ENCODE assay signal across 1 cellular context in the genomic region with DNA sequence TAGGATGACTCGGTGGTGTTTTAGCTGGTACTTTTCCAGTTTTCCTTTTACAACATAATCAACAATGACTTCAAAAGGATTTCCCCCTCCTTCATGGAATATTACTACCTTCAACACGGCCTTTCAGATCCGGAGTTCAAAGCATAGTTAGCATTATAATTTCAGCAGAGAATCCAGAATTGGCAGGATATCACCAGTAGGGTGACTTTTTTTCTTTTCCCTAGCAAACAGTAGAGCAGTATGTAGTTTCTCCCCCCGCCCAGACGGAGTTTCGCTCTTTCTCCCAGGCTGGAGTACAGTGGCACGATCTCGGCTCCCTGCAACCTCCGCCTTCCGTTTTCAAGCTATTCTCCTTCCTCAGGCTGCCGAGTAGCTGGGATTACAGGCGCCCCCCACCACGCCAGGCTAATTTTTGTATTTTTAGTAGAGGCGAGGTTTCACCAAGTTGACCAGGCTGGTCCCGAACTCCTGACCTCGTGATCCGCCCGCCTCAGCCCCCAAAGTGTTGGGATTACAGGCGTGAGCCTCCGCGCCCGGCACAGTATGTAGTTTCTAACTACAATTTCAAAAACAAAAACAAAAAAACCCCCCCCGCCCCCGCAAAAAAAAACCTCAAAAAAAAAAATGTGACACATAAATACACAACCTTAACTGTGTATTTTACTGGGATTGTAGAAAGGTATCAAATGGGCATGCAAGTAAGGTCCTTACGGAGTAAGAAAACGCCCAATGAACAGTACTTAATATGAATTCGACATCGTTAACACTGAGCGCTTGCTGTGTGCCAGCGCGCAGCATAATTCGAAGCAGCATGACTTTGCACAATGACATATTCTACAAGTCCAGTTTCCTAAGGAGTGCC.
A peak's percentile ranks its signal among the peaks of the same experiment; 100 is the strongest.
TF ChIP-seq lines count a peak whose summit lies in the region.

No MANE protein-coding gene starts in this region.

TF ChIP-seq in HepG2, 621 proteins besides CTCF, POLR2A, EP300 and RAD21 (continued from another document and continues in another):
- TF ChIP-seq, protein P1, sequence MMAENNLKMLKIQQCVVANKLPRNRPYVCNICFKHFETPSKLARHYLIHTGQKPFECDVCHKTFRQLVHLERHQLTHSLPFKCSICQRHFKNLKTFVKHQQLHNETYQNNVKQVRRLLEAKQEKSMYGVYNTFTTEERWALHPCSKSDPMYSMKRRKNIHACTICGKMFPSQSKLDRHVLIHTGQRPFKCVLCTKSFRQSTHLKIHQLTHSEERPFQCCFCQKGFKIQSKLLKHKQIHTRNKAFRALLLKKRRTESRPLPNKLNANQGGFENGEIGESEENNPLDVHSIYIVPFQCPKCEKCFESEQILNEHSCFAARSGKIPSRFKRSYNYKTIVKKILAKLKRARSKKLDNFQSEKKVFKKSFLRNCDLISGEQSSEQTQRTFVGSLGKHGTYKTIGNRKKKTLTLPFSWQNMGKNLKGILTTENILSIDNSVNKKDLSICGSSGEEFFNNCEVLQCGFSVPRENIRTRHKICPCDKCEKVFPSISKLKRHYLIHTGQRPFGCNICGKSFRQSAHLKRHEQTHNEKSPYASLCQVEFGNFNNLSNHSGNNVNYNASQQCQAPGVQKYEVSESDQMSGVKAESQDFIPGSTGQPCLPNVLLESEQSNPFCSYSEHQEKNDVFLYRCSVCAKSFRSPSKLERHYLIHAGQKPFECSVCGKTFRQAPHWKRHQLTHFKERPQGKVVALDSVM (CRISPR knock-in tag; IDR thresholded peaks at IDR 0.05), result peak; percentile 17; the same call in 1 of the 2 replicates
- TF ChIP-seq, protein P2, sequence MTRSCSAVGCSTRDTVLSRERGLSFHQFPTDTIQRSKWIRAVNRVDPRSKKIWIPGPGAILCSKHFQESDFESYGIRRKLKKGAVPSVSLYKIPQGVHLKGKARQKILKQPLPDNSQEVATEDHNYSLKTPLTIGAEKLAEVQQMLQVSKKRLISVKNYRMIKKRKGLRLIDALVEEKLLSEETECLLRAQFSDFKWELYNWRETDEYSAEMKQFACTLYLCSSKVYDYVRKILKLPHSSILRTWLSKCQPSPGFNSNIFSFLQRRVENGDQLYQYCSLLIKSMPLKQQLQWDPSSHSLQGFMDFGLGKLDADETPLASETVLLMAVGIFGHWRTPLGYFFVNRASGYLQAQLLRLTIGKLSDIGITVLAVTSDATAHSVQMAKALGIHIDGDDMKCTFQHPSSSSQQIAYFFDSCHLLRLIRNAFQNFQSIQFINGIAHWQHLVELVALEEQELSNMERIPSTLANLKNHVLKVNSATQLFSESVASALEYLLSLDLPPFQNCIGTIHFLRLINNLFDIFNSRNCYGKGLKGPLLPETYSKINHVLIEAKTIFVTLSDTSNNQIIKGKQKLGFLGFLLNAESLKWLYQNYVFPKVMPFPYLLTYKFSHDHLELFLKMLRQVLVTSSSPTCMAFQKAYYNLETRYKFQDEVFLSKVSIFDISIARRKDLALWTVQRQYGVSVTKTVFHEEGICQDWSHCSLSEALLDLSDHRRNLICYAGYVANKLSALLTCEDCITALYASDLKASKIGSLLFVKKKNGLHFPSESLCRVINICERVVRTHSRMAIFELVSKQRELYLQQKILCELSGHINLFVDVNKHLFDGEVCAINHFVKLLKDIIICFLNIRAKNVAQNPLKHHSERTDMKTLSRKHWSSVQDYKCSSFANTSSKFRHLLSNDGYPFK (CRISPR knock-in tag; IDR thresholded peaks at IDR 0.05; ENCODE audit: borderline replicate concordance), result no peak
- no peak for TF ChIP-seq ZSCAN21 (CRISPR knock-in tag; IDR thresholded peaks at IDR 0.05; ENCODE audit: borderline replicate concordance)
- peak; percentile 78 for TF ChIP-seq ELF3 (CRISPR knock-in tag; IDR thresholded peaks at IDR 0.05)
- no peak for TF ChIP-seq ZNF430 (CRISPR knock-in tag; IDR thresholded peaks at IDR 0.05)
- no peak for TF ChIP-seq NCOA1 (CRISPR knock-in tag; IDR thresholded peaks at IDR 0.05)
- no peak for TF ChIP-seq U2AF2 (IDR thresholded peaks at IDR 0.05; ENCODE audit: low read depth, low read length)
- no peak for TF ChIP-seq ZNF749 (CRISPR knock-in tag; IDR thresholded peaks at IDR 0.05; ENCODE audit: borderline replicate concordance)
- 0 out of 2 replicates have a peak, but pooled peaks have one; percentile 53 for TF ChIP-seq ZNF343 (CRISPR knock-in tag; IDR thresholded peaks at IDR 0.05)
- no peak for TF ChIP-seq IKZF1 (IDR thresholded peaks at IDR 0.05)
- no peak for TF ChIP-seq ZNF337 (CRISPR knock-in tag; IDR thresholded peaks at IDR 0.05; ENCODE audit: borderline replicate concordance, low read depth)
- TF ChIP-seq, protein P3, sequence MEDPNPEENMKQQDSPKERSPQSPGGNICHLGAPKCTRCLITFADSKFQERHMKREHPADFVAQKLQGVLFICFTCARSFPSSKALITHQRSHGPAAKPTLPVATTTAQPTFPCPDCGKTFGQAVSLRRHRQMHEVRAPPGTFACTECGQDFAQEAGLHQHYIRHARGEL (CRISPR knock-in tag; IDR thresholded peaks at IDR 0.05), result no peak
- TF ChIP-seq BHLHE40 (IDR thresholded peaks at IDR 0.05; ENCODE audit: low read length), result 0 out of 2 replicates have a peak, but pooled peaks have one; percentile 40
- TF ChIP-seq ZNF703 (CRISPR knock-in tag; IDR thresholded peaks at IDR 0.05; ENCODE audit: borderline replicate concordance), result no peak
- no peak for TF ChIP-seq HIVEP1 (CRISPR knock-in tag; IDR thresholded peaks at IDR 0.05)
- TF ChIP-seq, protein P4, sequence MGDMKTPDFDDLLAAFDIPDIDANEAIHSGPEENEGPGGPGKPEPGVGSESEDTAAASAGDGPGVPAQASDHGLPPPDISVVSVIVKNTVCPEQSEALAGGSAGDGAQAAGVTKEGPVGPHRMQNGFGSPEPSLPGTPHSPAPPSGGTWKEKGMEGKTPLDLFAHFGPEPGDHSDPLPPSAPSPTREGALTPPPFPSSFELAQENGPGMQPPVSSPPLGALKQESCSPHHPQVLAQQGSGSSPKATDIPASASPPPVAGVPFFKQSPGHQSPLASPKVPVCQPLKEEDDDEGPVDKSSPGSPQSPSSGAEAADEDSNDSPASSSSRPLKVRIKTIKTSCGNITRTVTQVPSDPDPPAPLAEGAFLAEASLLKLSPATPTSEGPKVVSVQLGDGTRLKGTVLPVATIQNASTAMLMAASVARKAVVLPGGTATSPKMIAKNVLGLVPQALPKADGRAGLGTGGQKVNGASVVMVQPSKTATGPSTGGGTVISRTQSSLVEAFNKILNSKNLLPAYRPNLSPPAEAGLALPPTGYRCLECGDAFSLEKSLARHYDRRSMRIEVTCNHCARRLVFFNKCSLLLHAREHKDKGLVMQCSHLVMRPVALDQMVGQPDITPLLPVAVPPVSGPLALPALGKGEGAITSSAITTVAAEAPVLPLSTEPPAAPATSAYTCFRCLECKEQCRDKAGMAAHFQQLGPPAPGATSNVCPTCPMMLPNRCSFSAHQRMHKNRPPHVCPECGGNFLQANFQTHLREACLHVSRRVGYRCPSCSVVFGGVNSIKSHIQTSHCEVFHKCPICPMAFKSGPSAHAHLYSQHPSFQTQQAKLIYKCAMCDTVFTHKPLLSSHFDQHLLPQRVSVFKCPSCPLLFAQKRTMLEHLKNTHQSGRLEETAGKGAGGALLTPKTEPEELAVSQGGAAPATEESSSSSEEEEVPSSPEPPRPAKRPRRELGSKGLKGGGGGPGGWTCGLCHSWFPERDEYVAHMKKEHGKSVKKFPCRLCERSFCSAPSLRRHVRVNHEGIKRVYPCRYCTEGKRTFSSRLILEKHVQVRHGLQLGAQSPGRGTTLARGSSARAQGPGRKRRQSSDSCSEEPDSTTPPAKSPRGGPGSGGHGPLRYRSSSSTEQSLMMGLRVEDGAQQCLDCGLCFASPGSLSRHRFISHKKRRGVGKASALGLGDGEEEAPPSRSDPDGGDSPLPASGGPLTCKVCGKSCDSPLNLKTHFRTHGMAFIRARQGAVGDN (CRISPR knock-in tag; IDR thresholded peaks at IDR 0.05), result no peak
- no peak for TF ChIP-seq ZFP1 (CRISPR knock-in tag; IDR thresholded peaks at IDR 0.05)
- no peak for TF ChIP-seq CBX1 (IDR thresholded peaks at IDR 0.05; ENCODE audit: low read depth)
- TF ChIP-seq, protein P5, sequence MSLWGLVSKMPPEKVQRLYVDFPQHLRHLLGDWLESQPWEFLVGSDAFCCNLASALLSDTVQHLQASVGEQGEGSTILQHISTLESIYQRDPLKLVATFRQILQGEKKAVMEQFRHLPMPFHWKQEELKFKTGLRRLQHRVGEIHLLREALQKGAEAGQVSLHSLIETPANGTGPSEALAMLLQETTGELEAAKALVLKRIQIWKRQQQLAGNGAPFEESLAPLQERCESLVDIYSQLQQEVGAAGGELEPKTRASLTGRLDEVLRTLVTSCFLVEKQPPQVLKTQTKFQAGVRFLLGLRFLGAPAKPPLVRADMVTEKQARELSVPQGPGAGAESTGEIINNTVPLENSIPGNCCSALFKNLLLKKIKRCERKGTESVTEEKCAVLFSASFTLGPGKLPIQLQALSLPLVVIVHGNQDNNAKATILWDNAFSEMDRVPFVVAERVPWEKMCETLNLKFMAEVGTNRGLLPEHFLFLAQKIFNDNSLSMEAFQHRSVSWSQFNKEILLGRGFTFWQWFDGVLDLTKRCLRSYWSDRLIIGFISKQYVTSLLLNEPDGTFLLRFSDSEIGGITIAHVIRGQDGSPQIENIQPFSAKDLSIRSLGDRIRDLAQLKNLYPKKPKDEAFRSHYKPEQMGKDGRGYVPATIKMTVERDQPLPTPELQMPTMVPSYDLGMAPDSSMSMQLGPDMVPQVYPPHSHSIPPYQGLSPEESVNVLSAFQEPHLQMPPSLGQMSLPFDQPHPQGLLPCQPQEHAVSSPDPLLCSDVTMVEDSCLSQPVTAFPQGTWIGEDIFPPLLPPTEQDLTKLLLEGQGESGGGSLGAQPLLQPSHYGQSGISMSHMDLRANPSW (CRISPR knock-in tag; IDR thresholded peaks at IDR 0.05; ENCODE audit: borderline replicate concordance), result no peak
- TF ChIP-seq ZNF350 (CRISPR knock-in tag; IDR thresholded peaks at IDR 0.05; ENCODE audit: borderline replicate concordance, low read depth), result peak; percentile 6; the same call in 1 of the 2 replicates
- TF ChIP-seq ZNF44 (CRISPR knock-in tag; IDR thresholded peaks at IDR 0.05), result no peak
- TF ChIP-seq, protein P6, sequence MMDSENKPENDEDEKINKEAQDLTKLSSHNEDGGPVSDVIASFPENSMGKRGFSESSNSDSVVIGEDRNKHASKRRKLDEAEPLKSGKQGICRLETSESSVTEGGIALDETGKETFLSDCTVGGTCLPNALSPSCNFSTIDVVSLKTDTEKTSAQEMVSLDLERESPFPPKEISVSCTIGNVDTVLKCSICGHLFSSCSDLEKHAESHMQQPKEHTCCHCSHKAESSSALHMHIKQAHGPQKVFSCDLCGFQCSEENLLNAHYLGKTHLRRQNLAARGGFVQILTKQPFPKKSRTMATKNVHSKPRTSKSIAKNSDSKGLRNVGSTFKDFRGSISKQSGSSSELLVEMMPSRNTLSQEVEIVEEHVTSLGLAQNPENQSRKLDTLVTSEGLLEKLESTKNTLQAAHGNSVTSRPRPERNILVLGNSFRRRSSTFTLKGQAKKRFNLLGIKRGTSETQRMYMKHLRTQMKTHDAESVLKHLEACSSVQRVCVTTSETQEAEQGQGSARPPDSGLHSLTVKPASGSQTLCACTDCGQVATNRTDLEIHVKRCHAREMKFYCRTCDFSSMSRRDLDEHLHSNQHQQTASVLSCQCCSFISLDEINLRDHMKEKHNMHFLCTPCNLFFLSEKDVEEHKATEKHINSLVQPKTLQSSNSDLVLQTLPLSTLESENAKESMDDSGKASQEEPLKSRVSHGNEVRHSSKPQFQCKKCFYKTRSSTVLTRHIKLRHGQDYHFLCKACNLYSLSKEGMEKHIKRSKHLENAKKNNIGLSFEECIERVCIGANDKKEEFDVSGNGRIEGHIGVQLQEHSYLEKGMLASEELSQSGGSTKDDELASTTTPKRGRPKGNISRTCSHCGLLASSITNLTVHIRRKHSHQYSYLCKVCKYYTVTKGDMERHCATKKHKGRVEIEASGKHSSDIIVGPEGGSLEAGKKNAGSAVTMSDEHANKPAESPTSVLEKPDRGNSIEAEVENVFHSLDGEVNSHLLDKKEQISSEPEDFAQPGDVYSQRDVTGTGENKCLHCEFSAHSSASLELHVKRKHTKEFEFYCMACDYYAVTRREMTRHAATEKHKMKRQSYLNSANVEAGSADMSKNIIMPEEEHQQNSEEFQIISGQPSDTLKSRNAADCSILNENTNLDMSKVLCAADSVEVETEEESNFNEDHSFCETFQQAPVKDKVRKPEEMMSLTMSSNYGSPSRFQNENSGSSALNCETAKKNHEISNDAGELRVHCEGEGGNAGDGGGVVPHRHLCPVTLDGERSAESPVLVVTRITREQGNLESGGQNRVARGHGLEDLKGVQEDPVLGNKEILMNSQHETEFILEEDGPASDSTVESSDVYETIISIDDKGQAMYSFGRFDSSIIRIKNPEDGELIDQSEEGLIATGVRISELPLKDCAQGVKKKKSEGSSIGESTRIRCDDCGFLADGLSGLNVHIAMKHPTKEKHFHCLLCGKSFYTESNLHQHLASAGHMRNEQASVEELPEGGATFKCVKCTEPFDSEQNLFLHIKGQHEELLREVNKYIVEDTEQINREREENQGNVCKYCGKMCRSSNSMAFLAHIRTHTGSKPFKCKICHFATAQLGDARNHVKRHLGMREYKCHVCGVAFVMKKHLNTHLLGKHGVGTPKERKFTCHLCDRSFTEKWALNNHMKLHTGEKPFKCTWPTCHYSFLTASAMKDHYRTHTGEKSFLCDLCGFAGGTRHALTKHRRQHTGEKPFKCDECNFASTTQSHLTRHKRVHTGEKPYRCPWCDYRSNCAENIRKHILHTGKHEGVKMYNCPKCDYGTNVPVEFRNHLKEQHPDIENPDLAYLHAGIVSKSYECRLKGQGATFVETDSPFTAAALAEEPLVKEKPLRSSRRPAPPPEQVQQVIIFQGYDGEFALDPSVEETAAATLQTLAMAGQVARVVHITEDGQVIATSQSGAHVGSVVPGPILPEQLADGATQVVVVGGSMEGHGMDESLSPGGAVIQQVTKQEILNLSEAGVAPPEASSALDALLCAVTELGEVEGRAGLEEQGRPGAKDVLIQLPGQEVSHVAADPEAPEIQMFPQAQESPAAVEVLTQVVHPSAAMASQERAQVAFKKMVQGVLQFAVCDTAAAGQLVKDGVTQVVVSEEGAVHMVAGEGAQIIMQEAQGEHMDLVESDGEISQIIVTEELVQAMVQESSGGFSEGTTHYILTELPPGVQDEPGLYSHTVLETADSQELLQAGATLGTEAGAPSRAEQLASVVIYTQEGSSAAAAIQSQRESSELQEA (CRISPR knock-in tag; IDR thresholded peaks at IDR 0.05; ENCODE audit: not compliant biosample characterization), result no peak
